17 cellular contexts compared by ENCODE assay signal in the genomic region with DNA sequence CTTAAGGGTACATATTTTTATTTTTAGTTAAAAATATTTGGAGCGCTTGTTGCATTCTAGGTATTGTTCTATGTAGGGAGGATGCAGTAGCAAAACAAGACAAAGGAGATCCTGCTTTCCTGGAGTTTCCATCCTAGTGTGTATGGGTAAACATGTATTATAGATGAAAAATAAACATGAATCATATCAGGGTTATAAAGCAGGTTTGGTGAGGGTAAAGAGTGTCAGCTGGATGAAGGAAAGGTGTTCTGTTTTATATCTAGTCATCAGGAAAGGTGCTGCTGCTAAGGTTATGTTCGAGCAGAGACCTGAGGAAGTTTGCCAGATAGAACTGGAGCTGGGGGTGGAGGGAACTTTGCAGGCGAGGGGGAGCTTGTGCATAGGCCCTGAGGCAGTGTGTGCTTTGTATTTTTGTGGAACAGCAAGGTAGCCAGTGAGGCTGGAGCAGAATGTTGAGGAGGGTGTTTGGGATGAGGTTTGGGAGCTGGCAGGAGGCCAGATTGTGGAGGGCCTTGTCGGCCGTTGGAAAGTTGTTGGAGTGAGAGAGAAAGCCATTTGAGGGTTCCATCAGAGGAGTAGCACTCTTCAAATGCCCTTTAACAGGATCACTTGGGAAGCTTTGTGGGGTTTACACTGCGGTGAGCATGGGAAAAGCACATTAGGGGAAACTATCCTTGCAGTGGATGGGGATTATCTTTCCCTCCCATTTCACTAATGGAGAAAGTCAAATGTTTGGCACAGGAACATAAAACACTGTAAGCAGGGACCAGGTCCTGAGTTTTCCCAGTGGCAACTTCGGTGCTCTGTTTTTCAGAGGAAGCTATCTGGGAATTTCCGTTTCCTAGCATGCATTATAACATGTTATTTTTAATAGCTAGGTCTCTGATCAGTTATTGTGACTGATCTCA. TPM values are rescaled to one million over a fixed set of nuclear protein-coding genes. Genes with fewer than 3 reads are reported as not detected.
DNase-seq lines count a peak whose midpoint lies in the region; ATAC-seq, FAIRE-seq and TF ChIP-seq lines count a peak whose summit lies in the region.
"Had no signal": no experiment of that assay in that cellular context is flagged by ENCODE, and none has a peak within 500 bp of the region (broad histone marks: within the 10 kb centered on the region; RNA-seq: fewer than 3 reads in every experiment).

No MANE protein-coding gene starts in this region.

- H3K27ac ChIP-seq in A549 = no peak overlapping the region
- H3K27ac ChIP-seq in esophagus squamous epithelium = peak overlapping the region; percentile 10 to 89 (median 58)
- H3K27ac ChIP-seq: GM23248 had no signal

- POLR2A ChIA-PET in A549 (lab: Yijun Ruan, JAX) = interaction anchor here (1.4 kb wide), 1 partner anchor 35 kb away, joined by 7 read pairs; a partner anchor contains a TSS

- H3K4me1 ChIP-seq in A549 (peaks cover 46% of the 10 kb centered on the region), esophagus squamous epithelium (peaks cover 35 to 96% (median 43%) of the 10 kb centered on the region in 3 donors)

- CTCF ChIA-PET in A549 (lab: Yijun Ruan, JAX) = interaction anchor here (0.5 kb wide), 1 partner anchor 1847 kb away, joined by 4 read pairs; no protein-coding TSS in a partner anchor

- TF ChIP-seq CTCF in A549 (IDR thresholded peaks at IDR 0.05) (no peak), esophagus squamous epithelium (IDR thresholded peaks at IDR 0.05) (no peak)

- no peaks in the 10 kb centered on the region for H3K27me3 ChIP-seq in esophagus squamous epithelium

- 0 out of 3 replicates have a peak overlapping the region, but pooled peaks have one; percentile 4 for H3K4me2 ChIP-seq in A549

- H3K9me3 ChIP-seq in A549 (no peaks in the 10 kb centered on the region), esophagus squamous epithelium (no peaks in the 10 kb centered on the region)

- TF ChIP-seq POLR2A in A549 (IDR thresholded peaks at IDR 0.05; ENCODE audit: low read length) = no peak
- no peak for TF ChIP-seq POLR2A in esophagus squamous epithelium (IDR thresholded peaks at IDR 0.05)

- no peak for DNase-seq in A549 (ENCODE audit: low read depth in 1 of 2, low spot score in 1 of 2)
- DNase-seq in DMS53 (lab: John Stamatoyannopoulos, UW) = peak; percentile 45
- DNase-seq in NCI-H82 treated with DMSO at 0.1 percent for 48 hours (lab: John Stamatoyannopoulos, UW; ENCODE audit: unreplicated experiment) = peak; percentile 93
- no peak for DNase-seq in esophagus squamous epithelium (lab: John Stamatoyannopoulos, UW)
- DNase-seq in SW 1271 (lab: John Stamatoyannopoulos, UW) = no peak
- DNase-seq in germinal center (ENCODE audit: low spot score) = no peak
- DNase-seq: activated T-cell treated with anti-CD3 and anti-CD28 coated beads, Interleukin-2, amount 50 U/mL, for 72 hours; AML-193; effector memory CD8-positive, alpha-beta T cell; GM23248; Karpas-422; NCI-H2171 treated with DMSO at 0.1 percent for 48 hours; T-helper 1 cell had no signal

- no peak for TF ChIP-seq EP300 in A549 (IDR thresholded peaks at IDR 0.05)

- no peaks in the 10 kb centered on the region for H3K36me3 ChIP-seq in esophagus squamous epithelium

- no peak overlapping the region for H3K4me3 ChIP-seq in A549
- no peak overlapping the region for H3K4me3 ChIP-seq in esophagus squamous epithelium
- H3K4me3 ChIP-seq: GM23248 had no signal

- no peak for FAIRE-seq in A549 (lab: Jason Lieb, UNC)
- FAIRE-seq: astrocyte, islet of Langerhans had no signal

- intact Hi-C loops in esophagus squamous epithelium (cut with DNase I) = no loop called here

- ATAC-seq in A549 = no peak
- no peak for ATAC-seq in GM19324 (IDR thresholded peaks at IDR 0.05; ENCODE audit: low FRiP score, unreplicated experiment)
- no peak for ATAC-seq in GM19395 (IDR thresholded peaks at IDR 0.05; ENCODE audit: unreplicated experiment)
- ATAC-seq: effector memory CD8-positive, alpha-beta T cell had no signal

- WGBS in A549 (ENCODE audit: missing lambda C conversion rate) = 78% methylated on average over 8 of the region's 8 CpGs
- WGBS in esophagus squamous epithelium, 2 donors = 49 to 54% methylated on average over 8 of the region's 8 CpGs

- TF ChIP-seq RAD21 in A549 (conservative IDR thresholded peaks at IDR 0.05 in 1 of 2, IDR thresholded peaks at IDR 0.05 in 1 of 2) = no peak

TF ChIP-seq in A549, 52 proteins besides CTCF, POLR2A, EP300 and RAD21:
- TF ChIP-seq HOXB13 (CRISPR knock-in tag; IDR thresholded peaks at IDR 0.05; ENCODE audit: low read depth) (no peak), CBX2 (IDR thresholded peaks at IDR 0.05; ENCODE audit: borderline replicate concordance, low read depth) (no peak), CHD2 (IDR thresholded peaks at IDR 0.05; ENCODE audit: low read length, partially characterized antibody) (no peak), CEBPB (IDR thresholded peaks at IDR 0.05) (no peak), GATA3 (IDR thresholded peaks at IDR 0.05; ENCODE audit: borderline replicate concordance) (no peak), HOXB5 (CRISPR knock-in tag; IDR thresholded peaks at IDR 0.05) (no peak), EHMT2 (IDR thresholded peaks at IDR 0.05; ENCODE audit: low read depth) (no peak), ZC3H11A (IDR thresholded peaks at IDR 0.05) (no peak), PHF8 (IDR thresholded peaks at IDR 0.05; ENCODE audit: borderline replicate concordance, low read depth) (no peak), RCOR1 (IDR thresholded peaks at IDR 0.05; ENCODE audit: low read depth, low read length) (no peak), RFX5 (IDR thresholded peaks at IDR 0.05) (no peak), FOSL2 (IDR thresholded peaks at IDR 0.05) (no peak), FOSL2 (CRISPR knock-in tag; IDR thresholded peaks at IDR 0.05) (no peak), FOXS1 (CRISPR knock-in tag; IDR thresholded peaks at IDR 0.05) (no peak), ZNF302 (CRISPR knock-in tag; IDR thresholded peaks at IDR 0.05) (no peak), HOXA7 (CRISPR knock-in tag; IDR thresholded peaks at IDR 0.05) (no peak), NR3C1 (IDR thresholded peaks at IDR 0.05) (no peak)
- TF ChIP-seq, protein P1, sequence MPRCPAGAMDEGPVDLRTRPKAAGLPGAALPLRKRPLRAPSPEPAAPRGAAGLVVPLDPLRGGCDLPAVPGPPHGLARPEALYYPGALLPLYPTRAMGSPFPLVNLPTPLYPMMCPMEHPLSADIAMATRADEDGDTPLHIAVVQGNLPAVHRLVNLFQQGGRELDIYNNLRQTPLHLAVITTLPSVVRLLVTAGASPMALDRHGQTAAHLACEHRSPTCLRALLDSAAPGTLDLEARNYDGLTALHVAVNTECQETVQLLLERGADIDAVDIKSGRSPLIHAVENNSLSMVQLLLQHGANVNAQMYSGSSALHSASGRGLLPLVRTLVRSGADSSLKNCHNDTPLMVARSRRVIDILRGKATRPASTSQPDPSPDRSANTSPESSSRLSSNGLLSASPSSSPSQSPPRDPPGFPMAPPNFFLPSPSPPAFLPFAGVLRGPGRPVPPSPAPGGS (IDR thresholded peaks at IDR 0.05) = no peak
- TF ChIP-seq, protein P2, sequence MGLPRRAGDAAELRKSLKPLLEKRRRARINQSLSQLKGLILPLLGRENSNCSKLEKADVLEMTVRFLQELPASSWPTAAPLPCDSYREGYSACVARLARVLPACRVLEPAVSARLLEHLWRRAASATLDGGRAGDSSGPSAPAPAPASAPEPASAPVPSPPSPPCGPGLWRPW (IDR thresholded peaks at IDR 0.05) = no peak

RNA-seq across cellular contexts. Expression of a gene that starts 35.9 kb away (rescaled TPM):
- polyA plus RNA-seq in A549 (2011; rRNA removed) (15.4 and 29.8 TPM in 2 replicates), A549 (2017; fragmentation: RNase III; extraction: RNeasy Plus Mini Kit Qiagen cat#74134 plus additional on column Dnase treatment) (11.3 to 13.7 TPM (median 12.2 TPM) in 3 replicates)
- polyA plus RNA-seq in A549 (2012; cell fraction: cytosol; rRNA removed) = 4.5 and 5.5 TPM in 2 replicates
- polyA plus RNA-seq in A549 (2012; cell fraction: nucleus; rRNA removed) = 3.8 and 7.8 TPM in 2 replicates
- 55.6 and 59.6 TPM in 2 replicates for polyA minus RNA-seq in A549 (2011; rRNA and poly(A)+ RNA removed)
- total RNA-seq in esophagus squamous epithelium = 10 to 100 TPM; 22.9 to 47.1 (median 34.0) TPM

Comparison
In these comparisons a context has a peak if more than half of its experiments do, and no peak if none do; other contexts are left out.
1. DNase-seq: peak in DMS53 (single experiment) and NCI-H82 treated with DMSO at 0.1 percent for 48 hours (single experiment); none in A549 (0 of 2), esophagus squamous epithelium (single experiment), SW 1271 (0 of 2) and germinal center (single experiment).
2. H3K27ac ChIP-seq: peak in esophagus squamous epithelium (4 of 4); none in A549 (0 of 2).